ENCODE assay signal across 22 cellular contexts in genomic region chr9:127712851-127713250, GRCh38. TPM values are rescaled to one million over a fixed set of nuclear protein-coding genes. Genes with fewer than 3 reads are reported as not detected.
DNase-seq lines count a peak whose midpoint lies in the region; ATAC-seq and TF ChIP-seq lines count a peak whose summit lies in the region.
"Had no signal": no experiment of that assay in that cellular context is flagged by ENCODE, and none has a peak within 500 bp of the region (broad histone marks: within the 10 kb centered on the region; RNA-seq: fewer than 3 reads in every experiment).

No MANE protein-coding gene starts in this region.

- TF ChIP-seq POLR2A in GM18505 (IDR thresholded peaks at IDR 0.05; ENCODE audit: borderline replicate concordance, extremely low read depth, insufficient read depth, insufficient read length): no peak

- peaks cover 17% of the 10 kb centered on the region for H3K4me1 Mint-ChIP-seq in T-helper 1 cell treated with Interleukin-12 subunit alpha and Interleukin-12 subunit beta and Interleukin-4 antibody, amounts not matched to agents 30 μg/mL and 1 μg/mL, for 36 hours (ENCODE audit: low read depth)
- H3K4me1 Mint-ChIP-seq in CD8-positive, alpha-beta memory T cell: peaks cover 35 to 49% (median 37%) of the 10 kb centered on the region in 3 donors
- peaks cover 21% of the 10 kb centered on the region for H3K4me1 Mint-ChIP-seq in activated T-helper 2 cell treated with anti-CD3 and anti-CD28 coated beads, Interferon-gamma antibody, Interleukin-2, Interleukin-4, amounts not matched to agents 10 μg/mL and 5 μg/mL and 100 μg/mL, durations not matched to agents 14 hours and 24 hours and 36 hours (ENCODE audit: low read depth)
- H3K4me1 Mint-ChIP-seq in nephron: peaks cover 20% of the 10 kb centered on the region

- POLR2A ChIA-PET in CD8-positive, alpha-beta memory T cell (lab: Charles Lee): interaction anchor here (0.6 kb wide), 1 partner anchor 835 kb away, joined by 3 read pairs; no protein-coding TSS in a partner anchor

- no peaks in the 10 kb centered on the region for H3K9me3 ChIP-seq in CD8-positive, alpha-beta memory T cell (ENCODE audit: low read length)

- peaks cover 3% of the 10 kb centered on the region for H3K9me3 Mint-ChIP-seq in T-helper 1 cell treated with Interleukin-12 subunit alpha and Interleukin-12 subunit beta and Interleukin-4 antibody, amounts not matched to agents 30 μg/mL and 1 μg/mL, for 36 hours
- no peaks in the 10 kb centered on the region for H3K9me3 Mint-ChIP-seq in CD8-positive, alpha-beta memory T cell
- H3K9me3 Mint-ChIP-seq in activated T-helper 2 cell treated with anti-CD3 and anti-CD28 coated beads, Interferon-gamma antibody, Interleukin-2, Interleukin-4, amounts not matched to agents 10 μg/mL and 5 μg/mL and 100 μg/mL, durations not matched to agents 14 hours and 24 hours and 36 hours: no peaks in the 10 kb centered on the region
- H3K9me3 Mint-ChIP-seq in nephron: no peaks in the 10 kb centered on the region

- CTCF ChIA-PET in CD8-positive, alpha-beta memory T cell (lab: Charles Lee): interaction anchor here (2.3 kb wide), 1 partner anchor 22 kb away, joined by 12 read pairs; the partner anchor contains the start of gene TOR2A

- H3K27me3 Mint-ChIP-seq in T-helper 1 cell treated with Interleukin-12 subunit alpha and Interleukin-12 subunit beta and Interleukin-4 antibody, amounts not matched to agents 30 μg/mL and 1 μg/mL, for 36 hours (ENCODE audit: low read depth): no peaks in the 10 kb centered on the region
- peaks cover 0 to 5% of the 10 kb centered on the region in 2 donors for H3K27me3 Mint-ChIP-seq in CD8-positive, alpha-beta memory T cell
- no peaks in the 10 kb centered on the region for H3K27me3 Mint-ChIP-seq in activated T-helper 2 cell treated with anti-CD3 and anti-CD28 coated beads, Interferon-gamma antibody, Interleukin-2, Interleukin-4, amounts not matched to agents 10 μg/mL and 5 μg/mL and 100 μg/mL, durations not matched to agents 14 hours and 24 hours and 36 hours (ENCODE audit: low read depth)
- H3K27me3 Mint-ChIP-seq in nephron (ENCODE audit: low read depth): no peaks in the 10 kb centered on the region

- intact Hi-C loops in activated T-helper 2 cell treated with anti-CD3 and anti-CD28 coated beads, Interferon-gamma antibody, Interleukin-2, Interleukin-4, amounts not matched to agents 10 μg/mL and 5 μg/mL and 100 μg/mL, durations not matched to agents 14 hours and 24 hours and 36 hours (cut with micrococcal nuclease): no loop called here

- no peaks in the 10 kb centered on the region for H3K36me3 Mint-ChIP-seq in T-helper 1 cell treated with Interleukin-12 subunit alpha and Interleukin-12 subunit beta and Interleukin-4 antibody, amounts not matched to agents 30 μg/mL and 1 μg/mL, for 36 hours (ENCODE audit: low read depth)
- H3K36me3 Mint-ChIP-seq in CD8-positive, alpha-beta memory T cell: peaks cover 0 to 7% (median 1%) of the 10 kb centered on the region in 3 donors
- peaks cover 3% of the 10 kb centered on the region for H3K36me3 Mint-ChIP-seq in activated T-helper 2 cell treated with anti-CD3 and anti-CD28 coated beads, Interferon-gamma antibody, Interleukin-2, Interleukin-4, amounts not matched to agents 10 μg/mL and 5 μg/mL and 100 μg/mL, durations not matched to agents 14 hours and 24 hours and 36 hours (ENCODE audit: low read depth)
- no peaks in the 10 kb centered on the region for H3K36me3 Mint-ChIP-seq in nephron (ENCODE audit: low read depth)

- ATAC-seq in GM18520 (IDR thresholded peaks at IDR 0.05; ENCODE audit: unreplicated experiment) (no peak), GM18505 (IDR thresholded peaks at IDR 0.05; ENCODE audit: unreplicated experiment) (no peak)

- no peaks in the 10 kb centered on the region for H3K27me3 ChIP-seq in CD8-positive, alpha-beta memory T cell (ENCODE audit: insufficient read depth, low read length, poor library complexity, severe bottlenecking)
- H3K27me3 ChIP-seq: BE2C had no signal

- DNase-seq in T-helper 1 cell (no peak), COLO829 (ENCODE audit: low spot score) (no peak)
- peak in 1 of 5 donors; percentile 49 for DNase-seq in CD8-positive, alpha-beta memory T cell
- no peak for DNase-seq in activated T-helper 2 cell treated with anti-CD3 and anti-CD28 coated beads, Interferon-gamma antibody, Interleukin-2, Interleukin-4, amounts not matched to agents 10 μg/mL and 5 μg/mL and 100 μg/mL, durations not matched to agents 14 hours and 24 hours and 36 hours (ENCODE audit: low spot score)
- DNase-seq: BE2C, DMS153, DND-41, GM23248, HCEC 1CT, IMR-90, MM.1S, NCI-H2029 treated with DMSO at 0.1 percent for 48 hours, RPMI8226, SIG-M5 had no signal

- H3K4me3 Mint-ChIP-seq in T-helper 1 cell treated with Interleukin-12 subunit alpha and Interleukin-12 subunit beta and Interleukin-4 antibody, amounts not matched to agents 30 μg/mL and 1 μg/mL, for 36 hours: peak overlapping the region; percentile 16
- H3K4me3 Mint-ChIP-seq in CD8-positive, alpha-beta memory T cell: peak overlapping the region in 4 of 7 donors; percentile 5 to 53 (median 33)
- H3K4me3 Mint-ChIP-seq in activated T-helper 2 cell treated with anti-CD3 and anti-CD28 coated beads, Interferon-gamma antibody, Interleukin-2, Interleukin-4, amounts not matched to agents 10 μg/mL and 5 μg/mL and 100 μg/mL, durations not matched to agents 14 hours and 24 hours and 36 hours (ENCODE audit: low read depth): peak overlapping the region; percentile 33
- peak overlapping the region; percentile 32 to 55 (median 42) for H3K4me3 Mint-ChIP-seq in nephron

- H3K27ac ChIP-seq in CD8-positive, alpha-beta memory T cell (ENCODE audit: low read depth, low read length): no peak overlapping the region
- H3K27ac ChIP-seq: 22Rv1, GM23248, KMS-11, SK-N-MC had no signal

- TF ChIP-seq CTCF in nephron (IDR thresholded peaks at IDR 0.05; ENCODE audit: unreplicated experiment in 3 of 3): no peak

- H3K27ac Mint-ChIP-seq in T-helper 1 cell treated with Interleukin-12 subunit alpha and Interleukin-12 subunit beta and Interleukin-4 antibody, amounts not matched to agents 30 μg/mL and 1 μg/mL, for 36 hours: no peak overlapping the region
- H3K27ac Mint-ChIP-seq in CD8-positive, alpha-beta memory T cell: peak overlapping the region in 1 of 8 donors; percentile 33
- no peak overlapping the region for H3K27ac Mint-ChIP-seq in activated T-helper 2 cell treated with anti-CD3 and anti-CD28 coated beads, Interferon-gamma antibody, Interleukin-2, Interleukin-4, amounts not matched to agents 10 μg/mL and 5 μg/mL and 100 μg/mL, durations not matched to agents 14 hours and 24 hours and 36 hours
- H3K27ac Mint-ChIP-seq in nephron: no peak overlapping the region

- H3K4me1 ChIP-seq in CD8-positive, alpha-beta memory T cell (ENCODE audit: insufficient read depth, low read length): peaks cover 26% of the 10 kb centered on the region

- no peaks in the 10 kb centered on the region for H3K36me3 ChIP-seq in CD8-positive, alpha-beta memory T cell (ENCODE audit: insufficient read depth, low read length)
- H3K36me3 ChIP-seq: BE2C had no signal

- no peak overlapping the region for H3K4me3 ChIP-seq in CD8-positive, alpha-beta memory T cell (ENCODE audit: low read length)
- H3K4me3 ChIP-seq: GM23248, SK-N-MC had no signal

RNA-seq across cellular contexts. Expression of gene PTRH1, which starts 2.6 kb away (rescaled TPM):
- 10 to 100 TPM; 34.4 to 35.9 TPM for total RNA-seq in CD8-positive, alpha-beta memory T cell
- polyA plus RNA-seq in CD8-positive, alpha-beta memory T cell: 40.7 TPM
- 20.1 and 21.5 TPM in 2 replicates for total RNA-seq in activated T-helper 2 cell treated with anti-CD3 and anti-CD28 coated beads, Interferon-gamma antibody, Interleukin-2, Interleukin-4, amounts not matched to agents 10 μg/mL and 5 μg/mL and 100 μg/mL, durations not matched to agents 14 hours and 24 hours and 36 hours

RNA-seq across cellular contexts. Expression of gene TTC16, which starts 3.0 kb away (rescaled TPM):
- total RNA-seq in CD8-positive, alpha-beta memory T cell: 1 to 10 TPM; 1.6 to 1.8 TPM
- polyA plus RNA-seq in CD8-positive, alpha-beta memory T cell: 7.1 TPM
- 0.18 TPM in 1 of 2 replicates, not detected in the other for total RNA-seq in activated T-helper 2 cell treated with anti-CD3 and anti-CD28 coated beads, Interferon-gamma antibody, Interleukin-2, Interleukin-4, amounts not matched to agents 10 μg/mL and 5 μg/mL and 100 μg/mL, durations not matched to agents 14 hours and 24 hours and 36 hours
- total RNA-seq: GM23248, IMR-90, NCI-H460 had no signal

RNA-seq across cellular contexts. Expression of gene CFAP157, which starts 6.1 kb away (rescaled TPM):
- not detected for total RNA-seq in CD8-positive, alpha-beta memory T cell
- polyA plus RNA-seq in CD8-positive, alpha-beta memory T cell: 0.33 TPM
- 0.18 TPM in 1 of 2 replicates, not detected in the other for total RNA-seq in activated T-helper 2 cell treated with anti-CD3 and anti-CD28 coated beads, Interferon-gamma antibody, Interleukin-2, Interleukin-4, amounts not matched to agents 10 μg/mL and 5 μg/mL and 100 μg/mL, durations not matched to agents 14 hours and 24 hours and 36 hours
- total RNA-seq: GM23248, IMR-90, NCI-H460 had no signal
- polyA plus RNA-seq: IMR-90 had no signal

RNA-seq across cellular contexts. Expression of gene TOR2A, which starts 22.2 kb away (rescaled TPM):
- 10 to 100 TPM; 30.7 to 33.7 TPM for total RNA-seq in CD8-positive, alpha-beta memory T cell
- polyA plus RNA-seq in CD8-positive, alpha-beta memory T cell: 37.0 TPM
- total RNA-seq in activated T-helper 2 cell treated with anti-CD3 and anti-CD28 coated beads, Interferon-gamma antibody, Interleukin-2, Interleukin-4, amounts not matched to agents 10 μg/mL and 5 μg/mL and 100 μg/mL, durations not matched to agents 14 hours and 24 hours and 36 hours: 20.2 and 20.6 TPM in 2 replicates
